Comparison of ENCODE assay signal across 1 cellular context in genomic region chr6:3258201-3258600, GRCh38.
TF ChIP-seq lines count a peak whose summit lies in the region.

No MANE protein-coding gene starts in this region.

TF ChIP-seq in K562, 482 proteins besides CTCF, POLR2A, EP300 and RAD21:
- no peak for TF ChIP-seq PBX2 (CRISPR knock-in tag; IDR thresholded peaks at IDR 0.05; ENCODE audit: low read depth)
- TF ChIP-seq PBX2 (tag; conservative IDR thresholded peaks at IDR 0.05; ENCODE audit: low read depth), result no peak
- no peak for TF ChIP-seq HES1 (IDR thresholded peaks at IDR 0.05; ENCODE audit: low read depth)
- TF ChIP-seq NCOR1 (IDR thresholded peaks at IDR 0.05), result no peak
- TF ChIP-seq SNAPC5 (CRISPR knock-in tag; IDR thresholded peaks at IDR 0.05), result peak; percentile 29; the same call in 1 of the 2 replicates
- TF ChIP-seq MTA3 (IDR thresholded peaks at IDR 0.05; ENCODE audit: borderline replicate concordance), result no peak
- TF ChIP-seq NR2C2 (CRISPR knock-in tag; IDR thresholded peaks at IDR 0.05), result no peak
- 0 out of 2 replicates have a peak, but pooled peaks have one; percentile 29 for TF ChIP-seq NR2C2 (tag; IDR thresholded peaks at IDR 0.05)
- no peak for TF ChIP-seq STAT5A (IDR thresholded peaks at IDR 0.05; ENCODE audit: borderline replicate concordance, low read length)
